ENCODE assay signal across 14 cellular contexts in genomic region chr17:10681866-10682446, GRCh38. TPM values are rescaled to one million over a fixed set of nuclear protein-coding genes. Genes with fewer than 3 reads are reported as not detected.
DNase-seq lines count a peak whose midpoint lies in the region; ATAC-seq and TF ChIP-seq lines count a peak whose summit lies in the region.
"Had no signal": no experiment of that assay in that cellular context is flagged by ENCODE, and none has a peak within 500 bp of the region (broad histone marks: within the 10 kb centered on the region; RNA-seq: fewer than 3 reads in every experiment).

No MANE protein-coding gene starts in this region.

- no peaks in the 10 kb centered on the region for H3K27me3 ChIP-seq in osteoblast (ENCODE audit: insufficient read depth, low read length)
- H3K27me3 ChIP-seq: dorsolateral prefrontal cortex had no signal

- no peak for ATAC-seq in HG02884 (IDR thresholded peaks at IDR 0.05; ENCODE audit: unreplicated experiment)
- ATAC-seq: GM12878, right cardiac atrium, WTC11 had no signal

- H2AFZ ChIP-seq in osteoblast (ENCODE audit: low read length), result no peak overlapping the region

- H3K4me2 ChIP-seq in osteoblast (ENCODE audit: insufficient read depth, low read length), result no peak overlapping the region

- H3K4me1 ChIP-seq in osteoblast (ENCODE audit: insufficient read depth, low read length), result peaks cover 8% of the 10 kb centered on the region

- H4K20me1 ChIP-seq in osteoblast (ENCODE audit: insufficient read depth, low read length), result no peaks in the 10 kb centered on the region

- peak; percentile 84 for DNase-seq in HS-27A (ENCODE audit: low read depth)
- peak; percentile 47 for DNase-seq in choroid plexus epithelial cell (ENCODE audit: low read depth)
- peak; percentile 21 for DNase-seq in osteoblast (ENCODE audit: insufficient read length, low spot score, missing footprints)
- no peak for DNase-seq in 8988T
- DNase-seq in anterior cingulate cortex (lab: John Stamatoyannopoulos, UW), result no peak
- no peak for DNase-seq in SK-N-DZ (ENCODE audit: low spot score)
- DNase-seq: CD4-positive, alpha-beta memory T cell; dorsolateral prefrontal cortex; NCI-H1436 treated with DMSO at 0.1 percent for 48 hours; NCI-H2227 treated with DMSO at 0.1 percent for 48 hours; right cardiac atrium had no signal

- H3K9me3 ChIP-seq in osteoblast (ENCODE audit: low read depth, low read length), result no peaks in the 10 kb centered on the region

- TF ChIP-seq CTCF in choroid plexus epithelial cell (conservative IDR thresholded peaks at IDR 0.05; ENCODE audit: low read depth, low read length) (no peak), osteoblast (IDR thresholded peaks at IDR 0.05; ENCODE audit: extremely low read depth, low read depth, low read length) (no peak)

- H3K4me3 ChIP-seq in choroid plexus epithelial cell (ENCODE audit: low read depth, low read length) (no peak overlapping the region), osteoblast (ENCODE audit: insufficient read depth, low read length) (no peak overlapping the region)
- H3K4me3 ChIP-seq: dorsolateral prefrontal cortex, GM12878 had no signal

- peaks cover 38% of the 10 kb centered on the region for H3K36me3 ChIP-seq in osteoblast (ENCODE audit: insufficient read depth, low read length)

- H3K79me2 ChIP-seq in osteoblast (ENCODE audit: insufficient read depth, low read length), result no peaks in the 10 kb centered on the region

- H3K27ac ChIP-seq in osteoblast (ENCODE audit: low read depth, low read length), result peak overlapping the region; percentile 50
- H3K27ac ChIP-seq: dorsolateral prefrontal cortex had no signal

RNA-seq across cellular contexts. Expression of gene SCO1, which starts 15.4 kb away (rescaled TPM):
- total RNA-seq in osteoblast, result 16.5 and 18.8 TPM in 2 replicates
- polyA plus RNA-seq in SK-N-DZ (2014; cell fraction: cytosol; rRNA removed), result 41.5 and 45.3 TPM in 2 replicates
- 31.1 and 42.1 TPM in 2 replicates for polyA plus RNA-seq in SK-N-DZ (2014; cell fraction: nucleus; rRNA removed)

RNA-seq across cellular contexts. Expression of gene ADPRM, which starts 15.4 kb away (rescaled TPM):
- 17.4 and 22.1 TPM in 2 replicates for total RNA-seq in osteoblast
- polyA plus RNA-seq in SK-N-DZ (2014; cell fraction: cytosol; rRNA removed), result 9.9 and 14.2 TPM in 2 replicates
- polyA plus RNA-seq in SK-N-DZ (2014; cell fraction: nucleus; rRNA removed), result 4.1 and 10.5 TPM in 2 replicates

RNA-seq across cellular contexts. Expression of gene MYH3, which starts 24.8 kb away (rescaled TPM):
- total RNA-seq in osteoblast, result 0.88 and 1.8 TPM in 2 replicates
- polyA plus RNA-seq in SK-N-DZ (2014; cell fraction: cytosol; rRNA removed), result 0.52 and 1.0 TPM in 2 replicates
- polyA plus RNA-seq in SK-N-DZ (2014; cell fraction: nucleus; rRNA removed), result 5.0 and 11.8 TPM in 2 replicates

RNA-seq across cellular contexts. Expression of gene TMEM220, which starts 47.9 kb away (rescaled TPM):
- total RNA-seq in osteoblast, result 3.2 and 3.3 TPM in 2 replicates
- polyA plus RNA-seq in SK-N-DZ (2014; cell fraction: cytosol; rRNA removed), result 0.46 and 0.78 TPM in 2 replicates
- 0.21 and 0.54 TPM in 2 replicates for polyA plus RNA-seq in SK-N-DZ (2014; cell fraction: nucleus; rRNA removed)

Comparison
In these comparisons a context has a peak if more than half of its experiments do, and no peak if none do; other contexts are left out.
1. DNase-seq: peak in HS-27A (single experiment), choroid plexus epithelial cell (single experiment) and osteoblast (single experiment); none in 8988T (single experiment), anterior cingulate cortex (0 of 58) and SK-N-DZ (single experiment).